ENCODE assay signal across 15 cellular contexts in the genomic region with DNA sequence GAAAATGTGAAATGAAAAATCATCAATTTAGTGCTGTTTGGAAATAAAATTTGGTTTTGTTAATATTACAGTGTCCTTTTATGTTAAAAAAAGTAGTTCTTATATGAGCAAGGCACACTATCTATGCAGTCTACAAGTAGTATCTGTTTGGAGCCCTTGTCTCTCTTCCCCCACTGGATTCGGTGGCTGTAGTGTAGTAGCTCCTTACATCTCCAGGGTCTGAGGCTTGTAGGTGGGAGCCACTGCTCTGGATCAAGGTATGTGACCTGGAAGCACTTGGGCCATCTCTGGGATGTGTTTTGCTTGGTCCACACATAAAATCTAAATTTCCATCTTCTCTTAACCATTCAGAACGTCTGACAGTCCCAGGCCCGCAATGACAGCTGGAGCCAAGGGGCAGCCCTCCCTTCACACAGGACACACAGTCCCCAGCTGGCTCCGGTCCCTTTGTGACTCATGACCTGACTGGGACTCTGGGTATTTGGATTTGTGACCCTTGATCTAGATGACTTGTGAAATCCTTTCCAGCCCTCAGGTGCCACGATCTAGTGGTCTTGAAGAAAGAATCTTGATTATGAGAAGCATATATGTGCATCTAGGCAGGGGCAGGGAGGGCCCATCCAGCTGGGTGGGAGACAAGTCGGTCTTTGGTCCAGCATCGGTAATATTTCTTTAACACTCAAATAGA.
DNase-seq lines count a peak whose midpoint lies in the region; ATAC-seq, FAIRE-seq and TF ChIP-seq lines count a peak whose summit lies in the region.
"Had no signal": no experiment of that assay in that cellular context is flagged by ENCODE, and none has a peak within 500 bp of the region (broad histone marks: within the 10 kb centered on the region; RNA-seq: fewer than 3 reads in every experiment).

No MANE protein-coding gene starts in this region.

- 53 to 66% (median 60%) methylated on average over 7 of the region's 7 CpGs for WGBS in adrenal gland, 4 donors
- WGBS in right cardiac atrium: 72% methylated on average over 7 of the region's 7 CpGs
- no CpG with 5 or more reads among the region's 7 CpGs for WGBS in trophoblast cell (ENCODE audit: extremely low coverage, insufficient coverage, insufficient read length)
- WGBS in GM23248 (ENCODE audit: low coverage in 1 of 2, low lambda C conversion rate in 2 of 2, missing lambda C conversion rate in 2 of 2), 2 experiments: 93 to 97% methylated on average over 7 of the region's 7 CpGs
- 90 to 92% (median 91%) methylated on average over 7 of the region's 7 CpGs for WGBS in ovary, 3 donors

- H3K79me2 ChIP-seq in trophoblast cell (ENCODE audit: control insufficient read depth, insufficient read depth, low read length, poor library complexity) (no peaks in the 10 kb centered on the region), GM23248 (ENCODE audit: insufficient read depth) (no peaks in the 10 kb centered on the region)

- no peak overlapping the region for H4K91ac ChIP-seq in trophoblast cell (ENCODE audit: low read depth, low read length)

- no peak overlapping the region for H2AFZ ChIP-seq in trophoblast cell (ENCODE audit: insufficient read depth, low read length, poor library complexity)
- no peak overlapping the region for H2AFZ ChIP-seq in GM23248

- no peak for FAIRE-seq in frontal cortex (lab: Jason Lieb, UNC)

- no peak overlapping the region for H2BK5ac ChIP-seq in trophoblast cell (ENCODE audit: low read depth, low read length, poor library complexity)

- ATAC-seq in right cardiac atrium: peak; percentile 78 to 83

- no peak overlapping the region for H3K4me2 ChIP-seq in trophoblast cell (ENCODE audit: low read length)
- H3K4me2 ChIP-seq in GM23248 (ENCODE audit: unreplicated experiment): no peak overlapping the region

- H4K20me1 ChIP-seq in GM23248 (ENCODE audit: insufficient read depth): no peaks in the 10 kb centered on the region

- H3K4me3 ChIP-seq in adrenal gland (no peak overlapping the region), right cardiac atrium (ENCODE audit: low read length) (no peak overlapping the region), trophoblast cell (ENCODE audit: low read depth, low read length) (no peak overlapping the region), GM23248 (no peak overlapping the region), ovary (no peak overlapping the region)

- in situ Hi-C loops in GM23248 (cut with MboI): no loop called here

- no peak for TF ChIP-seq EP300 in ovary (IDR thresholded peaks at IDR 0.05)

- no peak overlapping the region for H3K14ac ChIP-seq in trophoblast cell (ENCODE audit: low read length)

- H3K18ac ChIP-seq in trophoblast cell (ENCODE audit: low read length): no peak overlapping the region

- H3K36me3 ChIP-seq in adrenal gland (replicated peaks in 1 of 2) (peaks cover 0 to 15% of the 10 kb centered on the region in 2 donors), trophoblast cell (ENCODE audit: control insufficient read depth in 1 of 2, insufficient read depth in 2 of 2, low read length in 2 of 2) (no peaks in the 10 kb centered on the region), GM23248 (ENCODE audit: low read depth) (no peaks in the 10 kb centered on the region), ovary (no peaks in the 10 kb centered on the region)

- no peaks in the 10 kb centered on the region for H3K79me1 ChIP-seq in trophoblast cell (ENCODE audit: low read length)

- no peak overlapping the region for H4K8ac ChIP-seq in trophoblast cell (ENCODE audit: low read depth, low read length)

- no peak overlapping the region for H2BK12ac ChIP-seq in trophoblast cell (ENCODE audit: low read length)

- no peaks in the 10 kb centered on the region for H3F3A ChIP-seq in GM23248 (ENCODE audit: insufficient read depth)

- no peak overlapping the region for H2BK120ac ChIP-seq in trophoblast cell (ENCODE audit: insufficient read depth, low read length, poor library complexity)

- H3K9me2 ChIP-seq in GM23248 (ENCODE audit: insufficient read depth): no peaks in the 10 kb centered on the region

- H3K27ac ChIP-seq in adrenal gland (peak overlapping the region in 4 of 5 donors; percentile 52 to 79 (median 66)), right cardiac atrium (ENCODE audit: low read length) (peak overlapping the region; percentile 47), trophoblast cell (ENCODE audit: low read depth, low read length) (no peak overlapping the region), GM23248 (no peak overlapping the region), ovary (no peak overlapping the region)
- H3K27ac ChIP-seq: C4-2B, epithelial cell of prostate had no signal

- TF ChIP-seq CTCF in adrenal gland (IDR thresholded peaks at IDR 0.05): no peak
- no peak for TF ChIP-seq CTCF in ovary (IDR thresholded peaks at IDR 0.05)

- H2AK5ac ChIP-seq in trophoblast cell (ENCODE audit: low read length): no peak overlapping the region

- H3K9me3 ChIP-seq in adrenal gland (replicated peaks in 1 of 3) (no peaks in the 10 kb centered on the region), right cardiac atrium (ENCODE audit: control insufficient read depth, low read length) (no peaks in the 10 kb centered on the region), trophoblast cell (ENCODE audit: insufficient read depth, low read depth, low read length) (peaks cover 2% of the 10 kb centered on the region), GM23248 (ENCODE audit: low read depth) (no peaks in the 10 kb centered on the region), ovary (no peaks in the 10 kb centered on the region)

- DNase-seq in EL (peak; percentile 11), adrenal gland (peak; percentile 77 to 94 (median 88)), right cardiac atrium (peak; percentile 44 to 74 (median 73)), trophoblast cell (peak; percentile 87 to 88), GM23248 (no peak), NCI-H510A treated with DMSO at 0.1 percent for 48 hours (lab: John Stamatoyannopoulos, UW) (no peak), ovary (no peak), frontal cortex (ENCODE audit: low spot score in 2 of 2) (no peak)
- DNase-seq: ACHN; activated CD4-positive, alpha-beta T cell treated with anti-CD3 and anti-CD28 coated beads for 4 hours; activated effector memory CD4-positive, alpha-beta T cell treated with anti-CD3 and anti-CD28 coated beads, Interleukin-2, amount 50 U/mL, for 16 hours; NCI-H2081 treated with DMSO at 0.1 percent for 48 hours; stimulated activated CD4-positive, alpha-beta T cell treated with anti-CD3 and anti-CD28 coated beads, Interleukin-4, amount 100 ng/mL, for 4 hours had no signal

- intact Hi-C loops in adrenal gland (cut with DNase I): no loop called here
- intact Hi-C loops in right cardiac atrium (cut with DNase I): no loop called here
- intact Hi-C loops in ovary (cut with DNase I): no loop called here

- TF ChIP-seq POLR2A in adrenal gland (IDR thresholded peaks at IDR 0.05) (no peak), ovary (IDR thresholded peaks at IDR 0.05) (no peak)

- H3K9ac ChIP-seq in trophoblast cell (ENCODE audit: low read length) (no peak overlapping the region), GM23248 (no peak overlapping the region)

- no peak overlapping the region for H3K23ac ChIP-seq in trophoblast cell (ENCODE audit: low read length)

- H3K27me3 ChIP-seq in adrenal gland (no peaks in the 10 kb centered on the region), right cardiac atrium (ENCODE audit: control insufficient read depth, insufficient read depth) (no peaks in the 10 kb centered on the region), trophoblast cell (ENCODE audit: insufficient read depth, low read length) (no peaks in the 10 kb centered on the region), GM23248 (replicated peaks; ENCODE audit: insufficient read depth) (no peaks in the 10 kb centered on the region), ovary (no peaks in the 10 kb centered on the region)

- H3K4me1 ChIP-seq in adrenal gland (replicated peaks in 1 of 2) (peaks cover 4 to 14% of the 10 kb centered on the region in 2 donors), right cardiac atrium (ENCODE audit: control insufficient read depth, insufficient read depth, low read length) (peaks cover 3% of the 10 kb centered on the region), trophoblast cell (ENCODE audit: control insufficient read depth in 1 of 2, insufficient read depth in 2 of 2, low read length in 2 of 2) (peaks cover 7 to 9% of the 10 kb centered on the region in 2 experiments), GM23248 (ENCODE audit: insufficient read depth) (peaks cover 3% of the 10 kb centered on the region; the same call in 1 of the 2 replicates), ovary (ENCODE audit: insufficient read depth) (no peaks in the 10 kb centered on the region)

- H3K4ac ChIP-seq in trophoblast cell (ENCODE audit: low read depth, low read length): no peak overlapping the region

- no peak overlapping the region for H4K12ac ChIP-seq in trophoblast cell (ENCODE audit: low read depth, low read length)

Comparison
In these comparisons a context has a peak if more than half of its experiments do, and no peak if none do; other contexts are left out.
1. DNase-seq: peak in EL (single experiment), adrenal gland (7 of 7), right cardiac atrium (3 of 3) and trophoblast cell (2 of 2); none in GM23248 (single experiment), NCI-H510A treated with DMSO at 0.1 percent for 48 hours (single experiment), ovary (0 of 5) and frontal cortex (0 of 2).
2. H3K27ac ChIP-seq: peak in adrenal gland (4 of 5) and right cardiac atrium (single experiment); none in trophoblast cell (single experiment), GM23248 (single experiment) and ovary (0 of 2).